Comparison of ENCODE assay signal across 13 cellular contexts in genomic region chr1:21552715-21553114, GRCh38. TPM values are rescaled to one million over a fixed set of nuclear protein-coding genes. Genes with fewer than 3 reads are reported as not detected.
DNase-seq lines count a peak whose midpoint lies in the region; ATAC-seq, FAIRE-seq and TF ChIP-seq lines count a peak whose summit lies in the region.
"Had no signal": no experiment of that assay in that cellular context is flagged by ENCODE, and none has a peak within 500 bp of the region (broad histone marks: within the 10 kb centered on the region; RNA-seq: fewer than 3 reads in every experiment).

No MANE protein-coding gene starts in this region.

- H3K4me1 Mint-ChIP-seq in neural progenitor cell, result peaks cover 7% of the 10 kb centered on the region
- no peaks in the 10 kb centered on the region for H3K4me1 Mint-ChIP-seq in CD8-positive, alpha-beta T cell (ENCODE audit: low read depth)

- TF ChIP-seq CTCF in epithelial cell of proximal tubule (conservative IDR thresholded peaks at IDR 0.05; ENCODE audit: low read depth, low read length) (no peak), neural progenitor cell (IDR thresholded peaks at IDR 0.05) (no peak)
- no peak for TF ChIP-seq CTCF in CD8-positive, alpha-beta T cell (IDR thresholded peaks at IDR 0.05)

- H3K9ac ChIP-seq in neural progenitor cell, result no peak overlapping the region

- H3K4me3 ChIP-seq in epithelial cell of proximal tubule (ENCODE audit: low read depth, low read length), result no peak overlapping the region
- no peak overlapping the region for H3K4me3 ChIP-seq in neural progenitor cell
- H3K4me3 ChIP-seq in CD8-positive, alpha-beta T cell (ENCODE audit: low read depth, low read length), result no peak overlapping the region
- H3K4me3 ChIP-seq: dorsolateral prefrontal cortex, ovary had no signal

- POLR2A ChIA-PET in CD8-positive, alpha-beta T cell (lab: Charles Lee), result no interaction called here

- CTCF ChIA-PET in CD8-positive, alpha-beta T cell (lab: Charles Lee), result no interaction called here

- H3K4me1 ChIP-seq in neural progenitor cell, result peaks cover 9% of the 10 kb centered on the region
- H3K4me1 ChIP-seq in CD8-positive, alpha-beta T cell (ENCODE audit: insufficient read depth, low read length), result no peaks in the 10 kb centered on the region

- no peak overlapping the region for H2AFZ ChIP-seq in neural progenitor cell (replicated peaks)

- H3K4me3 Mint-ChIP-seq in neural progenitor cell, result no peak overlapping the region
- no peak overlapping the region for H3K4me3 Mint-ChIP-seq in CD8-positive, alpha-beta T cell

- no peaks in the 10 kb centered on the region for H3K36me3 ChIP-seq in neural progenitor cell
- H3K36me3 ChIP-seq in CD8-positive, alpha-beta T cell (ENCODE audit: insufficient read depth, low read length), result no peaks in the 10 kb centered on the region
- H3K36me3 ChIP-seq: ovary had no signal

- ATAC-seq in CD8-positive, alpha-beta T cell, result no peak

- no peaks in the 10 kb centered on the region for H3K9me3 Mint-ChIP-seq in neural progenitor cell
- no peaks in the 10 kb centered on the region for H3K9me3 Mint-ChIP-seq in CD8-positive, alpha-beta T cell

- no peak overlapping the region for H3K4me2 ChIP-seq in neural progenitor cell

- peaks cover 5% of the 10 kb centered on the region for H3F3A ChIP-seq in neural progenitor cell (ENCODE audit: low read depth)

- H3K27me3 ChIP-seq in neural progenitor cell, result no peaks in the 10 kb centered on the region
- H3K27me3 ChIP-seq in CD8-positive, alpha-beta T cell (ENCODE audit: insufficient read depth, low read length), result no peaks in the 10 kb centered on the region
- H3K27me3 ChIP-seq: dorsolateral prefrontal cortex, ovary had no signal

- DNase-seq in GF-D8 (lab: John Stamatoyannopoulos, UW) (peak; percentile 10), NCI-H226 (peak; percentile 38), epithelial cell of proximal tubule (ENCODE audit: low read depth) (peak; percentile 59), neural progenitor cell (ENCODE audit: low spot score) (no peak), GM12892 (ENCODE audit: insufficient read length) (no peak)
- no peak for DNase-seq in CD8-positive, alpha-beta T cell
- DNase-seq in activated naive CD4-positive, alpha-beta T cell treated with anti-CD3 and anti-CD28 coated beads, Interleukin-2, amount 50 U/mL, for 16 hours, result no peak
- no peak for DNase-seq in stimulated activated CD4-positive, alpha-beta T cell treated with anti-CD3 and anti-CD28 coated beads, Interleukin-4, amount 100 ng/mL, for 1 hour
- DNase-seq: activated T-cell treated with anti-CD3 and anti-CD28 coated beads, Interleukin-2, amount 50 U/mL, for 1 hour; DND-41; dorsolateral prefrontal cortex; ovary had no signal

- peaks cover 4% of the 10 kb centered on the region for H3K27me3 Mint-ChIP-seq in neural progenitor cell (ENCODE audit: insufficient read depth, low read depth)
- H3K27me3 Mint-ChIP-seq in CD8-positive, alpha-beta T cell (ENCODE audit: low read depth), result peaks cover 21% of the 10 kb centered on the region

- FAIRE-seq in GM12892 (lab: Jason Lieb, UNC), result no peak

- peak overlapping the region; percentile 3 for H3K27ac Mint-ChIP-seq in neural progenitor cell
- H3K27ac Mint-ChIP-seq in CD8-positive, alpha-beta T cell, result no peak overlapping the region

- no peaks in the 10 kb centered on the region for H3K9me3 ChIP-seq in neural progenitor cell (ENCODE audit: low read depth)
- no peaks in the 10 kb centered on the region for H3K9me3 ChIP-seq in CD8-positive, alpha-beta T cell (ENCODE audit: low read length)
- H3K9me3 ChIP-seq: ovary had no signal

- no peak for TF ChIP-seq POLR2A in GM12892 (IDR thresholded peaks at IDR 0.05; ENCODE audit: low read depth, low read length)

- intact Hi-C loops in CD8-positive, alpha-beta T cell (cut with DNase I, micrococcal nuclease), result no loop called here

- H3K27ac ChIP-seq in neural progenitor cell, result no peak overlapping the region
- H3K27ac ChIP-seq in CD8-positive, alpha-beta T cell (ENCODE audit: low read depth, low read length), result no peak overlapping the region
- H3K27ac ChIP-seq: ovary had no signal

- no peaks in the 10 kb centered on the region for H3K36me3 Mint-ChIP-seq in neural progenitor cell
- H3K36me3 Mint-ChIP-seq in CD8-positive, alpha-beta T cell, result no peaks in the 10 kb centered on the region

- H3K79me2 ChIP-seq in neural progenitor cell (ENCODE audit: low read depth), result peaks cover 10% of the 10 kb centered on the region

- peaks cover 36% of the 10 kb centered on the region for H4K20me1 ChIP-seq in neural progenitor cell (ENCODE audit: low read depth)

RNA-seq across cellular contexts. Expression of gene ALPL, which starts 43.5 kb away (rescaled TPM):
- total RNA-seq in epithelial cell of proximal tubule (0.43 TPM in 1 of 2 replicates, not detected in the other), neural progenitor cell (ENCODE audit: low replicate concordance) (51.3 and 114 TPM in 2 replicates)
- total RNA-seq in CD8-positive, alpha-beta T cell, result not detected
- not detected for polyA plus RNA-seq in GM12892 (2012; ENCODE audit: missing spikeins)
- total RNA-seq: T-helper 2 cell treated with Interferon-gamma antibody and Interleukin-4, amounts not matched to agents 100 ng/mL and 5 ng/mL, for 36 hours had no signal

Comparison
In these comparisons a context has a peak if more than half of its experiments do, and no peak if none do; other contexts are left out.
1. DNase-seq: peak in GF-D8 (single experiment), NCI-H226 (single experiment) and epithelial cell of proximal tubule (single experiment); none in neural progenitor cell (single experiment), CD8-positive, alpha-beta T cell (0 of 7), activated naive CD4-positive, alpha-beta T cell treated with anti-CD3 and anti-CD28 coated beads, Interleukin-2, amount 50 U/mL, for 16 hours (single experiment), GM12892 (single experiment) and stimulated activated CD4-positive, alpha-beta T cell treated with anti-CD3 and anti-CD28 coated beads, Interleukin-4, amount 100 ng/mL, for 1 hour (single experiment).
2. RNA of gene ALPL, which starts 43.5 kb away (total RNA-seq): 51.3 to 114 TPM in neural progenitor cell; 0.43 TPM in epithelial cell of proximal tubule and not detected in CD8-positive, alpha-beta T cell; every median in the first group is over 10 times any median in the second.